1 cellular context compared by ENCODE assay signal in the genomic region with DNA sequence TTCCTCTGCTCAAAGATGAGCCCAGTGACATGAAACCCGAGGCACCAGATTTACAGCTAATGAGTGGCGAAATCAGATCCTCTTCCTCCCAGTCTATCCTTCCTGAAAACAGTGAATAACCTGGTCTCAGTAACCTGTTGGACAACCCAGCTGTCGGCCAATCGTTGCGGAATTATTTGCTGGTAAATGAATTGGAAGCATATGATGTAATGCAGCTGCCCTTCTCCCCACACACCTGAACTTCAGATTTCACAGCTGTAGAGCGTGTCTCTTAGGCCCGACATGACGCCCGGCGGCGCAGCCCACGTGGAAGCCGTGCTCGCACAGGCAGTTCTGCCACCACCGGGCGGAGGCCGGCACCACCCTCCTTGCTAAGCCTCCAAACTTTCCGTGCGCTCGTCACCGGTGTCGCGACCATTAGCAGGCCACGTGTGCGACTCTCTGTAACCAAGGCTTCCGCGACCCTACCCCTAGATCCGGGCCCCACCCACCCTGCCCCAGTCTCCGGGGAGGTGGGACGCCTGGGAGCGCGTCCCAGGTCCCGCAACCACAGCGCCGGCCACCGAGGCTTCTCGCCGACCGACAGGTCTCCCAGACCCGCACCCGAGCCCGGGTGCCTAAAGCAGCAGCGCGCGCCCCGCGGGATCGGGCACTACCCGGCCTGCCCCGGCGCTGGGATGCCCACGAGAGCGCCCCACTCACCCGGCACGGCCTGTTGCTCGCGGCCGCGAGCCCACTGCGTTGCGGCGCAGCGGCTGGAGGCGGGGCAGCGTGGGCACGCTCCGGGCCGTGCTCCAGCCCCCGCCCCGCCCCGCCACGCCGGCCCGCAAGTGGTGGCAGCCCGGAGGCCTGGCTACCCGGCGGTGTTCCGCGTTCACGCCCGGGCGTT.
A peak's percentile ranks its signal among the peaks of the same experiment; 100 is the strongest.
TF ChIP-seq lines count a peak whose summit lies in the region.

Gene RIOX2 (minus strand): TSS at position 753 of the 889 bp plus-strand sequence. CDS start 4,838 bp downstream, outside the sequence.

TF ChIP-seq in HepG2, 621 proteins besides CTCF, POLR2A, EP300 and RAD21 (continued from another document and continues in another):
- TF ChIP-seq HBP1 (CRISPR knock-in tag; IDR thresholded peaks at IDR 0.05; ENCODE audit: low read depth): no peak; the same call in 1 of the 2 replicates
- no peak for TF ChIP-seq ZNF878 (CRISPR knock-in tag; IDR thresholded peaks at IDR 0.05)
- TF ChIP-seq DR1 (CRISPR knock-in tag; IDR thresholded peaks at IDR 0.05): 0 out of 2 replicates have a peak, but pooled peaks have one; percentile 27
- no peak for TF ChIP-seq E2F1 (CRISPR knock-in tag; IDR thresholded peaks at IDR 0.05)
- no peak for TF ChIP-seq GRHL1 (CRISPR knock-in tag; conservative IDR thresholded peaks at IDR 0.05)
- no peak for TF ChIP-seq DNMT3B (CRISPR knock-in tag; conservative IDR thresholded peaks at IDR 0.05)
- TF ChIP-seq PREB (CRISPR knock-in tag; IDR thresholded peaks at IDR 0.05): no peak
- TF ChIP-seq TCF12 (IDR thresholded peaks at IDR 0.05): no peak
- peak; percentile 42; the same call in 1 of the 2 replicates for TF ChIP-seq TCF12 (CRISPR knock-in tag; IDR thresholded peaks at IDR 0.05)
- no peak for TF ChIP-seq NONO (IDR thresholded peaks at IDR 0.05)
- TF ChIP-seq NONO (CRISPR knock-in tag; conservative IDR thresholded peaks at IDR 0.05): peak; percentile 72
- peak; percentile 83; the same call in 1 of the 2 replicates for TF ChIP-seq ZNF75D (CRISPR knock-in tag; IDR thresholded peaks at IDR 0.05; ENCODE audit: borderline replicate concordance)
- TF ChIP-seq ARID4A (CRISPR knock-in tag; IDR thresholded peaks at IDR 0.05; ENCODE audit: borderline replicate concordance): peak; percentile 92
- no peak for TF ChIP-seq RARG (CRISPR knock-in tag; IDR thresholded peaks at IDR 0.05; ENCODE audit: low read depth)
- no peak for TF ChIP-seq CENPX (CRISPR knock-in tag; IDR thresholded peaks at IDR 0.05)
- TF ChIP-seq ZNF646 (CRISPR knock-in tag; IDR thresholded peaks at IDR 0.05): no peak
- no peak for TF ChIP-seq ZBTB10 (CRISPR knock-in tag; IDR thresholded peaks at IDR 0.05; ENCODE audit: borderline replicate concordance)
- peak; percentile 68; the same call in 1 of the 2 replicates for TF ChIP-seq REPIN1 (CRISPR knock-in tag; IDR thresholded peaks at IDR 0.05; ENCODE audit: borderline replicate concordance, low read depth)
- no peak; the same call in none of the 2 replicates for TF ChIP-seq GATAD2A (CRISPR knock-in tag; IDR thresholded peaks at IDR 0.05)
- no peak for TF ChIP-seq SIX1 (CRISPR knock-in tag; IDR thresholded peaks at IDR 0.05; ENCODE audit: borderline replicate concordance)
- TF ChIP-seq ZNF598 (CRISPR knock-in tag; IDR thresholded peaks at IDR 0.05; ENCODE audit: borderline replicate concordance): no peak; the same call in 1 of the 2 replicates
- no peak for TF ChIP-seq FOXK1 (CRISPR knock-in tag; IDR thresholded peaks at IDR 0.05; ENCODE audit: borderline replicate concordance, low read depth)
- TF ChIP-seq HDAC6 (IDR thresholded peaks at IDR 0.05; ENCODE audit: low read depth, low read length): no peak
- TF ChIP-seq PTBP1 (IDR thresholded peaks at IDR 0.05; ENCODE audit: low read depth, low read length, poor library complexity, severe bottlenecking): no peak
- no peak for TF ChIP-seq IRX3 (CRISPR knock-in tag; IDR thresholded peaks at IDR 0.05; ENCODE audit: borderline replicate concordance, low read depth)
- no peak for TF ChIP-seq SP2 (CRISPR knock-in tag; IDR thresholded peaks at IDR 0.05)
- peak; percentile 36; the same call in 1 of the 2 replicates for TF ChIP-seq XBP1 (CRISPR knock-in tag; IDR thresholded peaks at IDR 0.05)
- TF ChIP-seq ZNF776 (CRISPR knock-in tag; IDR thresholded peaks at IDR 0.05): peak; percentile 46; the same call in 1 of the 2 replicates
- TF ChIP-seq, protein P1, sequence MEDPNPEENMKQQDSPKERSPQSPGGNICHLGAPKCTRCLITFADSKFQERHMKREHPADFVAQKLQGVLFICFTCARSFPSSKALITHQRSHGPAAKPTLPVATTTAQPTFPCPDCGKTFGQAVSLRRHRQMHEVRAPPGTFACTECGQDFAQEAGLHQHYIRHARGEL (CRISPR knock-in tag; IDR thresholded peaks at IDR 0.05): no peak
- TF ChIP-seq PCBP1 (IDR thresholded peaks at IDR 0.05; ENCODE audit: borderline replicate concordance, low read depth, low read length): no peak
- TF ChIP-seq SMAD9 (CRISPR knock-in tag; IDR thresholded peaks at IDR 0.05): no peak
